17 cellular contexts compared by ENCODE assay signal in genomic region chr12:105978276-105978675, GRCh38.
DNase-seq lines count a peak whose midpoint lies in the region; TF ChIP-seq lines count a peak whose summit lies in the region.
"Had no signal": no experiment of that assay in that cellular context is flagged by ENCODE, and none has a peak within 500 bp of the region (broad histone marks: within the 10 kb centered on the region; RNA-seq: fewer than 3 reads in every experiment).

No MANE protein-coding gene starts in this region.

- H3K4me3 ChIP-seq in SJSA1 (no peak overlapping the region), fibroblast of villous mesenchyme (ENCODE audit: low read depth, low read length) (no peak overlapping the region)

- DNase-seq in SJSA1 (ENCODE audit: low read depth in 1 of 2, low spot score in 2 of 2) (no peak), fibroblast of villous mesenchyme (ENCODE audit: low read depth) (peak; percentile 77), neural crest cell (ENCODE audit: low read depth, low spot score) (peak; percentile 39), NOMO-1 (lab: John Stamatoyannopoulos, UW; ENCODE audit: unreplicated experiment in 2 of 2) (no peak), NCI-H2196 treated with DMSO at 0.1 percent for 48 hours (lab: John Stamatoyannopoulos, UW; ENCODE audit: unreplicated experiment) (no peak), NCI-H2029 (lab: John Stamatoyannopoulos, UW) (no peak)
- DNase-seq in effector CD8-positive, alpha-beta T cell (lab: John Stamatoyannopoulos, UW), result no peak
- DNase-seq: C1 segment of cervical spinal cord; CD8-positive, alpha-beta memory T cell; NCI-H1417 treated with DMSO at 0.1 percent for 48 hours; NCI-H2029 treated with DMSO at 0.1 percent for 48 hours; NCI-H2171 treated with DMSO at 0.1 percent for 48 hours; NCI-H446 treated with DMSO at 0.1 percent for 48 hours; NCI-H69; SHP77; SK-N-SH had no signal

- H3K36me3 ChIP-seq in SJSA1, result no peaks in the 10 kb centered on the region

- H3K4me1 Mint-ChIP-seq in neural crest cell, result peaks cover 76% of the 10 kb centered on the region
- H3K4me1 Mint-ChIP-seq: CD8-positive, alpha-beta memory T cell had no signal

- no peaks in the 10 kb centered on the region for H3K9me3 ChIP-seq in SJSA1 (replicated peaks)
- H3K9me3 ChIP-seq: SK-N-SH had no signal

- H3K27me3 Mint-ChIP-seq in neural crest cell (ENCODE audit: low read depth), result no peaks in the 10 kb centered on the region

- H3K4me3 Mint-ChIP-seq in neural crest cell, result peak overlapping the region; percentile 47
- H3K4me3 Mint-ChIP-seq: CD8-positive, alpha-beta memory T cell had no signal

- peaks cover 8% of the 10 kb centered on the region for H3K9me3 Mint-ChIP-seq in neural crest cell
- H3K9me3 Mint-ChIP-seq: CD8-positive, alpha-beta memory T cell had no signal

- TF ChIP-seq CTCF in fibroblast of villous mesenchyme (IDR thresholded peaks at IDR 0.05; ENCODE audit: insufficient read depth, low read depth, low read length), result no peak
- no peak for TF ChIP-seq CTCF in neural crest cell (conservative IDR thresholded peaks at IDR 0.05)

- H3K4me1 ChIP-seq in SJSA1 (replicated peaks), result peaks cover 24% of the 10 kb centered on the region

- H3K27ac ChIP-seq in SJSA1, result peak overlapping the region; percentile 27; the same call in 1 of the 2 replicates
- H3K27ac ChIP-seq: HL-60 had no signal

- peak overlapping the region; percentile 16 for H3K27ac Mint-ChIP-seq in neural crest cell (ENCODE audit: unreplicated experiment)
- H3K27ac Mint-ChIP-seq: CD8-positive, alpha-beta memory T cell had no signal

- peaks cover 5% of the 10 kb centered on the region for H3K36me3 Mint-ChIP-seq in neural crest cell (ENCODE audit: low read depth)
- H3K36me3 Mint-ChIP-seq: CD8-positive, alpha-beta memory T cell had no signal

- no peaks in the 10 kb centered on the region for H3K27me3 ChIP-seq in SJSA1 (replicated peaks)

Comparison
In these comparisons a context has a peak if more than half of its experiments do, and no peak if none do; other contexts are left out.
1. DNase-seq: peak in fibroblast of villous mesenchyme (single experiment) and neural crest cell (single experiment); none in SJSA1 (0 of 2), NOMO-1 (0 of 2), NCI-H2196 treated with DMSO at 0.1 percent for 48 hours (single experiment), NCI-H2029 (single experiment) and effector CD8-positive, alpha-beta T cell (single experiment).